Comparison of ENCODE assay signal across 8 cellular contexts in genomic region chr12:52213541-52214420, GRCh38. TPM values are rescaled to one million over a fixed set of nuclear protein-coding genes. Genes with fewer than 3 reads are reported as not detected.
DNase-seq lines count a peak whose midpoint lies in the region; ATAC-seq and TF ChIP-seq lines count a peak whose summit lies in the region.

No MANE protein-coding gene starts in this region.

- H3K27me3 ChIP-seq in HL-60 (ENCODE audit: insufficient read depth, poor library complexity, severe bottlenecking) (no peaks in the 10 kb centered on the region), Panc1 (ENCODE audit: control insufficient read depth, insufficient read depth, low read length) (no peaks in the 10 kb centered on the region), trophoblast cell (ENCODE audit: insufficient read depth, low read length) (no peaks in the 10 kb centered on the region)

- peak; percentile 80 for DNase-seq in EL
- peak; percentile 82 for DNase-seq in HL-60 (ENCODE audit: low read depth in 1 of 2, low spot score in 1 of 2)
- DNase-seq in Panc1 (ENCODE audit: low read depth, low spot score), result peak; percentile 87
- DNase-seq in activated naive CD4-positive, alpha-beta T cell treated with Interleukin-2 at 50 U/mL for 16 hours, result peak; percentile 61
- DNase-seq in globus pallidus (ENCODE audit: low spot score), result peak; percentile 60
- DNase-seq in trophoblast cell, result peak; percentile 90 to 97

- H4K91ac ChIP-seq in trophoblast cell (ENCODE audit: low read depth, low read length), result peak overlapping the region; percentile 67

- peak overlapping the region; percentile 5 for H4K8ac ChIP-seq in trophoblast cell (ENCODE audit: low read depth, low read length)

- peak overlapping the region; percentile 27 for H3K18ac ChIP-seq in trophoblast cell (ENCODE audit: low read length)

- H3K4ac ChIP-seq in trophoblast cell (ENCODE audit: low read depth, low read length), result no peak overlapping the region

- peak overlapping the region; percentile 51 for H2AK5ac ChIP-seq in trophoblast cell (ENCODE audit: low read length)

- no peak overlapping the region for H3K9ac ChIP-seq in trophoblast cell (ENCODE audit: low read length)

- H3K4me1 ChIP-seq in Panc1 (ENCODE audit: control insufficient read depth, insufficient read depth, low read length) (peaks cover 51% of the 10 kb centered on the region), trophoblast cell (ENCODE audit: control insufficient read depth in 1 of 2, insufficient read depth in 2 of 2, low read length in 2 of 2) (peaks cover 28 to 36% of the 10 kb centered on the region in 2 experiments)

- no TSS peak for BruUV-seq in Panc1 (replicated peaks; lab: Mats Ljungman, UMichigan)

- peak overlapping the region; percentile 43 for H2BK120ac ChIP-seq in trophoblast cell (ENCODE audit: insufficient read depth, low read length, poor library complexity)

- intact Hi-C loops in Panc1 (cut with micrococcal nuclease; ENCODE audit: unreplicated experiment), result no loop called here

- H3K79me1 ChIP-seq in trophoblast cell (ENCODE audit: low read length), result peaks cover 40% of the 10 kb centered on the region

- in situ Hi-C loops in Panc1 (cut with HindIII; ENCODE audit: low pct_unique_long_range_greater_than_20kb, low sequenced_read_pairs), result no loop called here

- H3K4me3 ChIP-seq in HL-60 (replicated peaks; ENCODE audit: insufficient read depth, low read length), result no peak overlapping the region
- no peak overlapping the region for H3K4me3 ChIP-seq in Panc1 (ENCODE audit: low read depth in 2 of 2, low read length in 2 of 2)
- H3K4me3 ChIP-seq in trophoblast cell (ENCODE audit: low read depth, low read length), result no peak overlapping the region

- WGBS in trophoblast cell (ENCODE audit: extremely low coverage, insufficient coverage, insufficient read length), result no CpG with 5 or more reads among the region's 13 CpGs

- H3K9me3 ChIP-seq in Panc1 (ENCODE audit: control insufficient read depth, insufficient read depth, low read depth, low read length) (no peaks in the 10 kb centered on the region), trophoblast cell (ENCODE audit: insufficient read depth, low read depth, low read length) (peaks cover 3% of the 10 kb centered on the region)

- H4K12ac ChIP-seq in trophoblast cell (ENCODE audit: low read depth, low read length), result no peak overlapping the region

- ATAC-seq in Panc1 (peak; percentile 79), GM21381 (IDR thresholded peaks at IDR 0.05; ENCODE audit: unreplicated experiment) (no peak), HG03378 (IDR thresholded peaks at IDR 0.05; ENCODE audit: unreplicated experiment) (no peak)

- no peak overlapping the region for H2BK5ac ChIP-seq in trophoblast cell (ENCODE audit: low read depth, low read length, poor library complexity)

- peaks cover 2% of the 10 kb centered on the region for H3K79me2 ChIP-seq in trophoblast cell (ENCODE audit: control insufficient read depth, insufficient read depth, low read length, poor library complexity)

- TF ChIP-seq CTCF in HL-60 (IDR thresholded peaks at IDR 0.05; ENCODE audit: insufficient read depth, low read length) (peak; percentile 98), Panc1 (IDR thresholded peaks at IDR 0.05) (peak; percentile 98)

- H2AFZ ChIP-seq in trophoblast cell (ENCODE audit: insufficient read depth, low read length, poor library complexity), result no peak overlapping the region

- H2BK12ac ChIP-seq in trophoblast cell (ENCODE audit: low read length), result peak overlapping the region; percentile 7

- CTCF ChIA-PET in Panc1 (lab: Charles Lee), result interaction anchor here (0.6 to 1.3 kb wide), 6 partner anchors 11 to 130 kb away, joined by 3 to 5 read pairs (median 3); no protein-coding TSS in a partner anchor

- H3K27ac ChIP-seq in HL-60 (replicated peaks) (no peak overlapping the region), Panc1 (ENCODE audit: low read length) (peak overlapping the region; percentile 54; the same call in 1 of the 2 replicates), trophoblast cell (ENCODE audit: low read depth, low read length) (peak overlapping the region; percentile 9)

- POLR2A ChIA-PET in Panc1 (lab: Charles Lee), result no interaction called here

- peak overlapping the region; percentile 12 for H3K14ac ChIP-seq in trophoblast cell (ENCODE audit: low read length)

- H3K4me2 ChIP-seq in trophoblast cell (ENCODE audit: low read length), result no peak overlapping the region

- H3K23ac ChIP-seq in trophoblast cell (ENCODE audit: low read length), result no peak overlapping the region

- H3K36me3 ChIP-seq in Panc1 (ENCODE audit: control insufficient read depth, insufficient read depth, low read length) (no peaks in the 10 kb centered on the region), trophoblast cell (ENCODE audit: control insufficient read depth in 1 of 2, insufficient read depth in 2 of 2, low read length in 2 of 2) (no peaks in the 10 kb centered on the region)

RNA-seq across cellular contexts. Expression of gene KRT7, which starts 19.3 kb away (rescaled TPM):
- total RNA-seq in Panc1 (2021; ENCODE audit: unreplicated experiment), result 16.8 TPM
- 19.1 TPM for polyA plus RNA-seq in Panc1 (2012; ENCODE audit: insufficient read length)
- polyA plus RNA-seq in trophoblast cell (2013), result 666 and 746 TPM in 2 replicates

RNA-seq across cellular contexts. Expression of gene KRT80, which starts 22.0 kb away (rescaled TPM):
- 51.5 TPM for total RNA-seq in Panc1 (2021; ENCODE audit: unreplicated experiment)
- polyA plus RNA-seq in Panc1 (2012; ENCODE audit: insufficient read length), result 30.3 TPM
- polyA plus RNA-seq in trophoblast cell (2013), result 26.3 and 28.8 TPM in 2 replicates
